15 cellular contexts compared by ENCODE assay signal in the genomic region with DNA sequence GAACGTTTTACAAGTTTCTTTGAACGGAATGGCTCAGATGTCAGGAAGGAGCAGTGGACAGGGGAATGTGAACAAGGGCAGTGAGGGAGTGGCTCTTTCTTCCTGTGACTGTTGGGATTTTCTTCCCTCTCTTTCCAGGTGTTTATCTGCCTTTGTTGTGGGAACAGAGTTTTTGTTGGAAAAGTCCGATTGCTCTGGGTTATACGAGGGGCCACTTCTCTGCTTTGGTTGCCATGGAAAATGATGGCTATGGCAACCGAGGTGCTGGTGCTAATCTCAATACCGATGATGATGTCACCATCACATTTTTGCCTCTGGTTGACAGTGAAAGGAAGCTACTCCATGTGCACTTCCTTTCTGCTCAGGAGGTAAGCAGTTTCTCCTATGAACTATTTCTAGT. TPM values are rescaled to one million over a fixed set of nuclear protein-coding genes. Genes with fewer than 3 reads are reported as not detected.
A peak's percentile ranks its signal among the peaks of the same experiment; 100 is the strongest.
DNase-seq lines count a peak whose midpoint lies in the region; ATAC-seq and TF ChIP-seq lines count a peak whose summit lies in the region.
"Had no signal": no experiment of that assay in that cellular context is flagged by ENCODE, and none has a peak within 500 bp of the region (broad histone marks: within the 10 kb centered on the region; RNA-seq: fewer than 3 reads in every experiment).

No MANE protein-coding gene starts in this region.

- no peak overlapping the region for H3K4me3 ChIP-seq in astrocyte of the spinal cord (ENCODE audit: low read depth, low read length)
- H3K4me3 ChIP-seq: GM12878, GM23248, MG63 had no signal

- no peaks in the 10 kb centered on the region for H3K4me1 Mint-ChIP-seq in activated T-cell treated with anti-CD3 and anti-CD28 coated beads, Interleukin-2, amount 50 U/mL, for 72 hours (ENCODE audit: low read depth)
- H3K4me1 Mint-ChIP-seq in activated T-cell treated with anti-CD3 and anti-CD28 coated beads, Interleukin-2, amount 50 U/mL, for 4 hours (ENCODE audit: low read depth): peaks cover under 1% of the 10 kb centered on the region

- peaks cover 13 to 20% of the 10 kb centered on the region in 2 donors for H3K36me3 Mint-ChIP-seq in activated T-cell treated with anti-CD3 and anti-CD28 coated beads, Interleukin-2, amount 50 U/mL, for 72 hours (ENCODE audit: insufficient read depth in 2 of 2)
- peaks cover 54% of the 10 kb centered on the region for H3K36me3 Mint-ChIP-seq in activated T-cell treated with anti-CD3 and anti-CD28 coated beads, Interleukin-2, amount 50 U/mL, for 4 hours (ENCODE audit: insufficient read depth)

- ATAC-seq in activated T-cell treated with anti-CD3 and anti-CD28 coated beads, Interleukin-2, amount 50 U/mL, for 72 hours (replicated peaks in 1 of 2): no peak
- no peak for ATAC-seq in activated T-cell treated with anti-CD3 and anti-CD28 coated beads, Interleukin-2, amount 50 U/mL, for 4 hours
- no peak for ATAC-seq in GM18909 (IDR thresholded peaks at IDR 0.05; ENCODE audit: poor library complexity, unreplicated experiment)
- ATAC-seq: activated CD4-positive, CD25-positive, alpha-beta regulatory T cell treated with anti-CD3 and anti-CD28 coated beads, Interleukin-2, amount 50 U/mL, for 24 hours; esophagus mucosa; GM12878 had no signal

- DNase-seq in activated T-cell treated with anti-CD3 and anti-CD28 coated beads, Interleukin-2, amount 50 U/mL, for 72 hours: no peak
- no peak for DNase-seq in activated T-cell treated with anti-CD3 and anti-CD28 coated beads, Interleukin-2, amount 50 U/mL, for 4 hours
- DNase-seq in astrocyte of the spinal cord (ENCODE audit: low read depth, low spot score): peak; percentile 32
- DNase-seq in left kidney (ENCODE audit: low read depth, low spot score): peak; percentile 58
- no peak for DNase-seq in GM19238 (ENCODE audit: insufficient read length, low spot score)
- no peak for DNase-seq in Ammon's horn (ENCODE audit: low spot score)
- DNase-seq in C1 segment of cervical spinal cord (lab: John Stamatoyannopoulos, UW): no peak
- DNase-seq: DMS79 treated with DMSO at 0.1 percent for 48 hours, GM23248, MG63, NCI-H446 had no signal

- no peaks in the 10 kb centered on the region for H3K27me3 Mint-ChIP-seq in activated T-cell treated with anti-CD3 and anti-CD28 coated beads, Interleukin-2, amount 50 U/mL, for 72 hours (ENCODE audit: low read depth)
- no peaks in the 10 kb centered on the region for H3K27me3 Mint-ChIP-seq in activated T-cell treated with anti-CD3 and anti-CD28 coated beads, Interleukin-2, amount 50 U/mL, for 4 hours (ENCODE audit: low read depth)

- no peak overlapping the region for H3K4me3 Mint-ChIP-seq in activated T-cell treated with anti-CD3 and anti-CD28 coated beads, Interleukin-2, amount 50 U/mL, for 72 hours
- H3K4me3 Mint-ChIP-seq in activated T-cell treated with anti-CD3 and anti-CD28 coated beads, Interleukin-2, amount 50 U/mL, for 4 hours: no peak overlapping the region

- H3K27ac Mint-ChIP-seq in activated T-cell treated with anti-CD3 and anti-CD28 coated beads, Interleukin-2, amount 50 U/mL, for 72 hours: peak overlapping the region; percentile 55

- H3K9me3 Mint-ChIP-seq in activated T-cell treated with anti-CD3 and anti-CD28 coated beads, Interleukin-2, amount 50 U/mL, for 72 hours: no peaks in the 10 kb centered on the region
- H3K9me3 Mint-ChIP-seq in activated T-cell treated with anti-CD3 and anti-CD28 coated beads, Interleukin-2, amount 50 U/mL, for 4 hours: no peaks in the 10 kb centered on the region

- no peak for TF ChIP-seq CTCF in astrocyte of the spinal cord (IDR thresholded peaks at IDR 0.05; ENCODE audit: low read depth, low read length)

- in situ Hi-C loops in astrocyte of the spinal cord (cut with HindIII; ENCODE audit: low sequenced_read_pairs): no loop called here

RNA-seq across cellular contexts. Expression of a gene that starts 41.4 kb away (rescaled TPM):
- total RNA-seq in activated T-cell treated with anti-CD3 and anti-CD28 coated beads, Interleukin-2, amount 50 U/mL, for 72 hours: 10 to 100 TPM; 15.0 to 16.0 TPM
- total RNA-seq in activated T-cell treated with anti-CD3 and anti-CD28 coated beads, Interleukin-2, amount 50 U/mL, for 4 hours: 10 to 100 TPM; 12.4 to 13.3 (median 13.0) TPM

Comparison
In these comparisons a context has a peak if more than half of its experiments do, and no peak if none do; other contexts are left out.
1. DNase-seq: peak in astrocyte of the spinal cord (single experiment) and left kidney (single experiment); none in activated T-cell treated with anti-CD3 and anti-CD28 coated beads, Interleukin-2, amount 50 U/mL, for 72 hours (0 of 2), activated T-cell treated with anti-CD3 and anti-CD28 coated beads, Interleukin-2, amount 50 U/mL, for 4 hours (single experiment), GM19238 (single experiment), Ammon's horn (single experiment) and C1 segment of cervical spinal cord (0 of 14).